ENCODE assay signal across 8 cellular contexts in the genomic region with DNA sequence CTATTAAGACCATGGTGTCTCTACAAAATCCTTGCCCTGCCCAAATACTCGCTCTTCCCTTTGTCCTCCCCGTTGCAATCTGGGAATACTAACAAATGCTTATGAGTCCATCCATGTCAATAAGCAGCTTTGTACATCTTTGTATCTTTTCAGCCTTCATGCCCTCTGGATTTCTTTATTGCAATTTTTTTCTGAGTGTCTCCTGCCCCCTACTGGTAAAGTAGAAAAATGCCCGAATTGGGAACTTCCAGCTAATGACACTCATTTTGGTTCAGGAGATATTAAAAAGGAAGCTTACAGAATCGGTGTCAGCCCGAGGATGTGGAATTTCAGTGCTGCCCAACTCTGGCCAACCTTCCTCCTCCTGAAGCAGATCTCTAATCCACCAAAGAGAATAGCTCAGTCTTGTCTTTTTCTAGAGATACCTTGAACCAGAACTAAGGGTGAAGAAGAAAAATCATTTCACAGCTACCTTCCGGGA. TPM values are rescaled to one million over a fixed set of nuclear protein-coding genes. Genes with fewer than 3 reads are reported as not detected.
DNase-seq lines count a peak whose midpoint lies in the region; ATAC-seq, FAIRE-seq and TF ChIP-seq lines count a peak whose summit lies in the region.

No MANE protein-coding gene starts in this region.

- H3K9me3 ChIP-seq in adipocyte (ENCODE audit: control insufficient read depth, low read length) (no peaks in the 10 kb centered on the region), right atrium auricular region (no peaks in the 10 kb centered on the region)
- H3K9me3 ChIP-seq in effector memory CD4-positive, alpha-beta T cell (ENCODE audit: control insufficient read depth, low read length), result no peaks in the 10 kb centered on the region

- H3K9ac ChIP-seq in adipocyte (ENCODE audit: low read length), result no peak overlapping the region

- H3K27me3 Mint-ChIP-seq in stimulated activated naive B cell treated with anti-CD40 and anti-IgM and Interleukin-4, amounts not matched to agents 10 μg/mL and 1 μg/mL and 100 μg/mL, for 72 hours, result no peaks in the 10 kb centered on the region

- no peaks in the 10 kb centered on the region for H3K9me3 Mint-ChIP-seq in stimulated activated naive B cell treated with anti-CD40 and anti-IgM and Interleukin-4, amounts not matched to agents 10 μg/mL and 1 μg/mL and 100 μg/mL, for 72 hours

- peak overlapping the region in 1 of 2 donors; percentile 84 for H3K27ac ChIP-seq in right atrium auricular region
- H3K27ac ChIP-seq in effector memory CD4-positive, alpha-beta T cell (ENCODE audit: insufficient read depth, low read length, poor library complexity, severe bottlenecking), result no peak overlapping the region

- no peak overlapping the region for H3K27ac Mint-ChIP-seq in stimulated activated naive B cell treated with anti-CD40 and anti-IgM and Interleukin-4, amounts not matched to agents 10 μg/mL and 1 μg/mL and 100 μg/mL, for 72 hours

- H3K36me3 ChIP-seq in adipocyte (ENCODE audit: control insufficient read depth, insufficient read depth, low read length, severe bottlenecking) (peaks cover 98% of the 10 kb centered on the region), right atrium auricular region (peaks cover 71% of the 10 kb centered on the region)
- peaks cover 52% of the 10 kb centered on the region for H3K36me3 ChIP-seq in effector memory CD4-positive, alpha-beta T cell (ENCODE audit: control insufficient read depth, insufficient read depth, low read length)

- no peak for TF ChIP-seq POLR2A in GM12891 (IDR thresholded peaks at IDR 0.05; ENCODE audit: low read depth, low read length)

- H3K36me3 Mint-ChIP-seq in stimulated activated naive B cell treated with anti-CD40 and anti-IgM and Interleukin-4, amounts not matched to agents 10 μg/mL and 1 μg/mL and 100 μg/mL, for 72 hours, result peaks cover 54 to 67% of the 10 kb centered on the region in 2 donors

- DNase-seq in AML-193 (lab: John Stamatoyannopoulos, UW), result peak; percentile 57 to 69
- DNase-seq in GM12891 (ENCODE audit: insufficient read length, low spot score), result no peak
- peak; percentile 62 for DNase-seq in NCI-H2227 treated with DMSO at 0.1 percent for 48 hours (lab: John Stamatoyannopoulos, UW)
- DNase-seq in adipocyte (ENCODE audit: low read depth), result peak; percentile 74
- peak; percentile 57 for DNase-seq in right atrium auricular region (ENCODE audit: low spot score)
- no peak for DNase-seq in stimulated activated naive B cell treated with anti-CD40 and anti-IgM and Interleukin-4, amounts not matched to agents 10 μg/mL and 1 μg/mL and 100 μg/mL, for 72 hours
- no peak for DNase-seq in effector memory CD4-positive, alpha-beta T cell

- H3K4me3 Mint-ChIP-seq in stimulated activated naive B cell treated with anti-CD40 and anti-IgM and Interleukin-4, amounts not matched to agents 10 μg/mL and 1 μg/mL and 100 μg/mL, for 72 hours, result no peak overlapping the region

- H3K27me3 ChIP-seq in adipocyte (replicated peaks; ENCODE audit: control insufficient read depth, insufficient read depth, low read length) (no peaks in the 10 kb centered on the region), right atrium auricular region (no peaks in the 10 kb centered on the region)
- H3K27me3 ChIP-seq in effector memory CD4-positive, alpha-beta T cell (replicated peaks; ENCODE audit: control insufficient read depth, insufficient read depth, low read length, poor library complexity, severe bottlenecking), result no peaks in the 10 kb centered on the region

- no peak for FAIRE-seq in GM12891 (lab: Jason Lieb, UNC)

- H3K4me1 Mint-ChIP-seq in stimulated activated naive B cell treated with anti-CD40 and anti-IgM and Interleukin-4, amounts not matched to agents 10 μg/mL and 1 μg/mL and 100 μg/mL, for 72 hours, result peaks cover 24 to 46% of the 10 kb centered on the region in 2 donors

- peak; percentile 47 to 88 for TF ChIP-seq CTCF in right atrium auricular region (IDR thresholded peaks at IDR 0.05)

- peak; percentile 23 to 53 for ATAC-seq in stimulated activated naive B cell treated with anti-CD40 and anti-IgM and Interleukin-4, amounts not matched to agents 10 μg/mL and 1 μg/mL and 100 μg/mL, for 72 hours (replicated peaks)
- ATAC-seq in HG03521 (IDR thresholded peaks at IDR 0.05; ENCODE audit: unreplicated experiment), result no peak

- H3K4me1 ChIP-seq in adipocyte (ENCODE audit: control insufficient read depth, insufficient read depth, low read length) (peaks cover 5% of the 10 kb centered on the region), right atrium auricular region (peaks cover 0 to 45% of the 10 kb centered on the region in 2 donors)
- peaks cover 20% of the 10 kb centered on the region for H3K4me1 ChIP-seq in effector memory CD4-positive, alpha-beta T cell (ENCODE audit: control insufficient read depth, insufficient read depth, low read length, poor library complexity, severe bottlenecking)

- H3K4me3 ChIP-seq in adipocyte (ENCODE audit: low read length), result no peak overlapping the region
- no peak overlapping the region for H3K4me3 ChIP-seq in right atrium auricular region
- H3K4me3 ChIP-seq in effector memory CD4-positive, alpha-beta T cell (ENCODE audit: insufficient read depth, low read depth, low read length, poor library complexity, severe bottlenecking), result no peak overlapping the region

TF ChIP-seq in GM12891, 5 proteins besides CTCF, POLR2A, EP300 and RAD21:
- TF ChIP-seq POLR2AphosphoS5 (IDR thresholded peaks at IDR 0.05; ENCODE audit: low read depth, low read length), result 0 out of 2 replicates have a peak, but pooled peaks have one; percentile 41
- no peak for TF ChIP-seq SPI1 (IDR thresholded peaks at IDR 0.05; ENCODE audit: low read depth, low read length)

RNA-seq across cellular contexts. Expression of a gene that starts 46.0 kb away (rescaled TPM):
- polyA plus RNA-seq in GM12891 (2012; ENCODE audit: low read depth, missing spikeins), result 16.7 TPM
- total RNA-seq in right atrium auricular region, result 10 to 100 TPM; 42.6 to 47.4 TPM

Comparison
In these comparisons a context has a peak if more than half of its experiments do, and no peak if none do; other contexts are left out.
1. DNase-seq: peak in AML-193 (2 of 2), NCI-H2227 treated with DMSO at 0.1 percent for 48 hours (single experiment), adipocyte (single experiment) and right atrium auricular region (single experiment); none in GM12891 (single experiment), stimulated activated naive B cell treated with anti-CD40 and anti-IgM and Interleukin-4, amounts not matched to agents 10 μg/mL and 1 μg/mL and 100 μg/mL, for 72 hours (single experiment) and effector memory CD4-positive, alpha-beta T cell (0 of 3).